Comparison of ENCODE assay signal across 8 cellular contexts in genomic region chr6:11354019-11354418, GRCh38.
DNase-seq lines count a peak whose midpoint lies in the region; ATAC-seq and TF ChIP-seq lines count a peak whose summit lies in the region.

No MANE protein-coding gene starts in this region.

- DNase-seq in MV-4-11 (lab: John Stamatoyannopoulos, UW) (peak; percentile 27), adrenal gland (peak in 6 of 7 donors; percentile 28 to 79 (median 44)), lung (ENCODE audit: low spot score) (no peak), DMS53 treated with DMSO at 0.1 percent for 48 hours (lab: John Stamatoyannopoulos, UW; ENCODE audit: unreplicated experiment) (no peak), erythroblast (lab: John Stamatoyannopoulos, UW) (no peak)
- peak; percentile 68 to 77 for DNase-seq in stimulated activated CD8-positive, alpha-beta memory T cell treated with anti-CD3 and anti-CD28 coated beads, Interleukin-7, amount 100 ng/mL, for 4 hours (ENCODE audit: low read depth in 2 of 2)

- H3K4me1 ChIP-seq in adrenal gland (replicated peaks in 1 of 2) (peaks cover 0 to 8% of the 10 kb centered on the region in 2 donors), lung (ENCODE audit: control insufficient read depth in 2 of 2, insufficient read depth in 2 of 2, low read length in 2 of 2) (peaks cover 4 to 17% of the 10 kb centered on the region in 2 donors)

- ATAC-seq in GM18508 (IDR thresholded peaks at IDR 0.05; ENCODE audit: insufficient read depth, unreplicated experiment) = peak; percentile 51
- no peak for ATAC-seq in lung (ENCODE audit: insufficient read depth, low FRiP score)
- ATAC-seq in GM21526 (IDR thresholded peaks at IDR 0.05; ENCODE audit: low FRiP score, unreplicated experiment) = no peak

- TF ChIP-seq CTCF in adrenal gland (IDR thresholded peaks at IDR 0.05) = no peak
- no peak for TF ChIP-seq CTCF in lung (IDR thresholded peaks at IDR 0.05; ENCODE audit: control extremely low read depth, extremely low read depth)

- H3K27ac ChIP-seq in adrenal gland (peak overlapping the region in 3 of 5 donors; percentile 61 to 82 (median 71)), lung (ENCODE audit: low read depth in 1 of 2, low read length in 1 of 2) (peak overlapping the region; percentile 75 to 85)

- intact Hi-C loops in adrenal gland (cut with DNase I) = no loop called here

- TF ChIP-seq POLR2A in adrenal gland (IDR thresholded peaks at IDR 0.05) = no peak
- TF ChIP-seq POLR2A in erythroblast (IDR thresholded peaks at IDR 0.05; ENCODE audit: low read length) = no peak

- no peaks in the 10 kb centered on the region for H3K27me3 ChIP-seq in adrenal gland
- no peaks in the 10 kb centered on the region for H3K27me3 ChIP-seq in lung (ENCODE audit: control insufficient read depth, insufficient read depth)

- H3K4me3 ChIP-seq in adrenal gland (no peak overlapping the region), lung (no peak overlapping the region)

- WGBS in adrenal gland, 4 donors = 41 to 53% (median 44%) methylated on average over 4 of the region's 4 CpGs
- WGBS in lung, 2 donors = 40 to 52% methylated on average over 4 of the region's 4 CpGs

- H3K36me3 ChIP-seq in adrenal gland (replicated peaks in 1 of 2) (no peaks in the 10 kb centered on the region), lung (ENCODE audit: control insufficient read depth in 2 of 2, insufficient read depth in 2 of 2, low read length in 2 of 2) (no peaks in the 10 kb centered on the region)

- H3K9me3 ChIP-seq in adrenal gland (replicated peaks in 1 of 3) = no peaks in the 10 kb centered on the region
- no peaks in the 10 kb centered on the region for H3K9me3 ChIP-seq in lung (ENCODE audit: control insufficient read depth in 2 of 2, insufficient read depth in 1 of 2, low read length in 1 of 2)

Comparison
In these comparisons a context has a peak if more than half of its experiments do, and no peak if none do; other contexts are left out.
1. DNase-seq: peak in MV-4-11 (single experiment), adrenal gland (6 of 7) and stimulated activated CD8-positive, alpha-beta memory T cell treated with anti-CD3 and anti-CD28 coated beads, Interleukin-7, amount 100 ng/mL, for 4 hours (2 of 2); none in lung (single experiment), DMS53 treated with DMSO at 0.1 percent for 48 hours (single experiment) and erythroblast (0 of 2).